In the genomic region with DNA sequence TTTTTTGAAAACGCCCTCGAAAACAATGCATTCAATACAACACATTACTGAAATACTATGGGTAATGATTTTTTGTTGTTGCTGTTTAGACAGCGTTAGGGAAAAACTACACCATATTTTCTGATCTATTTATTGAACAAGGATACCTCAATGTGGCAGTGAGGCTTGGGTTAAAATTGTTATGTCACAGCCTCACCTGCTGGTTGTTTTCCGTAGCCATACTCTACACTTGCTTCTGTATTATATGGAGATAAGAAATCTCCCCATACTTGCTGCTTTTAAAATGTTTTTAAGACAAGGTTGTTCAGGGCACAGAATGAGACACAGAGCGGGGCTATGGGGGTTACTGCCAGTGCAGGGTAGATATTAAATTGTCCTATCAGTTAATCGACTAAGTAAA, we compare ENCODE assay signal across 13 cellular contexts.
A peak's percentile ranks its signal among the peaks of the same experiment; 100 is the strongest.
DNase-seq lines count a peak whose midpoint lies in the region; ATAC-seq, FAIRE-seq and TF ChIP-seq lines count a peak whose summit lies in the region.
"Had no signal": no experiment of that assay in that cellular context is flagged by ENCODE, and none has a peak within 500 bp of the region (broad histone marks: within the 10 kb centered on the region; RNA-seq: fewer than 3 reads in every experiment).

No MANE protein-coding gene starts in this region.

- DNase-seq in GM18507 (ENCODE audit: extremely low spot score, insufficient read length, low read depth) (no peak), KBM-7 (peak; percentile 60), epithelial cell of esophagus (ENCODE audit: low read depth) (no peak), hepatic stellate cell (ENCODE audit: low spot score) (no peak), left ventricle myocardium inferior (no peak), NCI-H524 treated with DMSO at 0.1 percent for 48 hours (lab: John Stamatoyannopoulos, UW) (no peak)
- DNase-seq: CD4-positive, alpha-beta T cell; heart left ventricle; NCI-H1694 treated with DMSO at 0.1 percent for 48 hours; stimulated activated CD4-positive, alpha-beta T cell treated with anti-CD3 and anti-CD28 coated beads, Interleukin-2, amount 100 ng/mL, for 48 hours had no signal

- no peak for ATAC-seq in HG02970 (IDR thresholded peaks at IDR 0.05; ENCODE audit: low FRiP score, unreplicated experiment)
- ATAC-seq: heart left ventricle had no signal

- in situ Hi-C loops in KBM-7 (cut with MboI; ENCODE audit: low pct_unique_long_range_greater_than_20kb, low sequenced_read_pairs), result loop anchor here (25.0 kb wide), 1 partner anchor 256 kb away; no protein-coding TSS in a partner anchor

- FAIRE-seq in GM18507 (lab: Jason Lieb, UNC), result peak; percentile 52
- FAIRE-seq: RCC 7860 had no signal

- intact Hi-C loops in left ventricle myocardium inferior (cut with micrococcal nuclease), result no loop called here

- H3K4me1 ChIP-seq in left ventricle myocardium inferior, result no peaks in the 10 kb centered on the region
- H3K4me1 ChIP-seq: heart left ventricle had no signal

- H3K27ac ChIP-seq in C4-2B (no peak overlapping the region), left ventricle myocardium inferior (replicated peaks) (no peak overlapping the region)
- H3K27ac ChIP-seq: heart left ventricle had no signal

- H3K4me3 ChIP-seq in epithelial cell of esophagus (ENCODE audit: low read length) (no peak overlapping the region), left ventricle myocardium inferior (no peak overlapping the region)
- H3K4me3 ChIP-seq: heart left ventricle had no signal

- peak; percentile 18 for TF ChIP-seq CTCF in C4-2B (conservative IDR thresholded peaks at IDR 0.05)
- peak; percentile 30 for TF ChIP-seq CTCF in epithelial cell of esophagus (IDR thresholded peaks at IDR 0.05; ENCODE audit: insufficient read depth, low read depth, low read length, missing control alignments)
- no peak for TF ChIP-seq CTCF in left ventricle myocardium inferior (IDR thresholded peaks at IDR 0.05; ENCODE audit: borderline replicate concordance)

- no peaks in the 10 kb centered on the region for H3K36me3 ChIP-seq in left ventricle myocardium inferior
- H3K36me3 ChIP-seq: heart left ventricle had no signal

- H3K27me3 ChIP-seq in left ventricle myocardium inferior (ENCODE audit: low read depth), result no peaks in the 10 kb centered on the region
- H3K27me3 ChIP-seq: heart left ventricle had no signal

- H3K9me3 ChIP-seq in left ventricle myocardium inferior (replicated peaks), result no peaks in the 10 kb centered on the region
